ENCODE assay signal across 1 cellular context in the genomic region with DNA sequence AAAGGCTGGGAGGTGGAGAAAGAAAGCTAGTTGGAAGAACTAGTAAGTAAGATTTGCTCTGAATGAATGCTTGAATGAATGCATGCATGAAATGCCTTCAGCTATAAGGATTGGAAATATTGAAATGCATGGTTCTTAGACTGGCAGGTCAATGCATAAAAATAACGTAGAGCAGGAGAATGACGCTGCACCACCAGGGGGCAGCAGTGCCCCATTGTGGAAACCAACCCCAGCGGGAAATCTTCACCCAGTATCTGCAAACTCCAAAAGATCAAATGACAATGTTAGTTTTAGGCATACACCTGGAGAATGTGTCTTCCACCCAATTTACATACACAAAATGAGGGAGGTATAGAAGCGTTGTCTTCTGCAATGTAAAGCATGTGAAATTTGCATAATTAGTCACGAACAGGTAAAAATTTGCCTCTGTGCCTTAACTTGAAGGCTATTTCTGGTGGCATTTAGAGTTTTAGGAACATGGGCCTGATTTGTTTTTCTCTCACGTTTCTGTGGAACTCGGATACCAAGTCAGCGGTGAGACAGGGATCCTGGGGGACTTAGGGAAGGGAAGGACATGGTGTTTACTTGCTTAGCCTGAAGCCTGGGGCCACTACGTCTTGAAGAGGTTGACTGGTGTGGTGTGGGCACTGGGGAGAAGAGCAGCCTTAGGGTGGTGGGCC.
TF ChIP-seq lines count a peak whose summit lies in the region.

No MANE protein-coding gene starts in this region.

TF ChIP-seq in K562, 482 proteins besides CTCF, POLR2A, EP300 and RAD21 (continued from another document):
- TF ChIP-seq, protein P1, sequence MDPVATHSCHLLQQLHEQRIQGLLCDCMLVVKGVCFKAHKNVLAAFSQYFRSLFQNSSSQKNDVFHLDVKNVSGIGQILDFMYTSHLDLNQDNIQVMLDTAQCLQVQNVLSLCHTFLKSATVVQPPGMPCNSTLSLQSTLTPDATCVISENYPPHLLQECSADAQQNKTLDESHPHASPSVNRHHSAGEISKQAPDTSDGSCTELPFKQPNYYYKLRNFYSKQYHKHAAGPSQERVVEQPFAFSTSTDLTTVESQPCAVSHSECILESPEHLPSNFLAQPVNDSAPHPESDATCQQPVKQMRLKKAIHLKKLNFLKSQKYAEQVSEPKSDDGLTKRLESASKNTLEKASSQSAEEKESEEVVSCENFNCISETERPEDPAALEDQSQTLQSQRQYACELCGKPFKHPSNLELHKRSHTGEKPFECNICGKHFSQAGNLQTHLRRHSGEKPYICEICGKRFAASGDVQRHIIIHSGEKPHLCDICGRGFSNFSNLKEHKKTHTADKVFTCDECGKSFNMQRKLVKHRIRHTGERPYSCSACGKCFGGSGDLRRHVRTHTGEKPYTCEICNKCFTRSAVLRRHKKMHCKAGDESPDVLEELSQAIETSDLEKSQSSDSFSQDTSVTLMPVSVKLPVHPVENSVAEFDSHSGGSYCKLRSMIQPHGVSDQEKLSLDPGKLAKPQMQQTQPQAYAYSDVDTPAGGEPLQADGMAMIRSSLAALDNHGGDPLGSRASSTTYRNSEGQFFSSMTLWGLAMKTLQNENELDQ (CRISPR knock-in tag; IDR thresholded peaks at IDR 0.05; ENCODE audit: borderline replicate concordance): no peak
- TF ChIP-seq, protein P2, sequence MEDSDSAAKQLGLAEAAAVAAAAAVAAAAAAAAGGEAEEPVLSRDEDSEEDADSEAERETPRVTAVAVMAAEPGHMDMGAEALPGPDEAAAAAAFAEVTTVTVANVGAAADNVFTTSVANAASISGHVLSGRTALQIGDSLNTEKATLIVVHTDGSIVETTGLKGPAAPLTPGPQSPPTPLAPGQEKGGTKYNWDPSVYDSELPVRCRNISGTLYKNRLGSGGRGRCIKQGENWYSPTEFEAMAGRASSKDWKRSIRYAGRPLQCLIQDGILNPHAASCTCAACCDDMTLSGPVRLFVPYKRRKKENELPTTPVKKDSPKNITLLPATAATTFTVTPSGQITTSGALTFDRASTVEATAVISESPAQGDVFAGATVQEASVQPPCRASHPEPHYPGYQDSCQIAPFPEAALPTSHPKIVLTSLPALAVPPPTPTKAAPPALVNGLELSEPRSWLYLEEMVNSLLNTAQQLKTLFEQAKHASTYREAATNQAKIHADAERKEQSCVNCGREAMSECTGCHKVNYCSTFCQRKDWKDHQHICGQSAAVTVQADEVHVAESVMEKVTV (CRISPR knock-in tag; IDR thresholded peaks at IDR 0.05): peak; percentile 72
- TF ChIP-seq STAG1 (CRISPR knock-in tag; IDR thresholded peaks at IDR 0.05; ENCODE audit: borderline replicate concordance) (peak; percentile 73; the same call in 1 of the 2 replicates), RB1 (IDR thresholded peaks at IDR 0.05; ENCODE audit: low read depth) (peak; percentile 50), SMC3 (conservative IDR thresholded peaks at IDR 0.05; ENCODE audit: insufficient read depth, low read depth, low read length) (peak; percentile 85), KLF16 (IDR thresholded peaks at IDR 0.05) (0 out of 2 replicates have a peak, but pooled peaks have one; percentile 39), XRCC5 (IDR thresholded peaks at IDR 0.05; ENCODE audit: low read depth, low read length) (no peak), ATF7 (IDR thresholded peaks at IDR 0.05) (0 out of 2 replicates have a peak, but pooled peaks have one; percentile 14), JUND (IDR thresholded peaks at IDR 0.05; ENCODE audit: borderline replicate concordance, low read depth, low read length) (peak; percentile 44; the same call in 1 of the 2 replicates), JUND (tag; IDR thresholded peaks at IDR 0.05; ENCODE audit: borderline replicate concordance, low read depth, low read length) (no peak), CREB1 (IDR thresholded peaks at IDR 0.05) (0 out of 2 replicates have a peak, but pooled peaks have one; percentile 15), CREB1 (CRISPR knock-in tag; IDR thresholded peaks at IDR 0.05) (no peak)
- TF ChIP-seq, protein P3, sequence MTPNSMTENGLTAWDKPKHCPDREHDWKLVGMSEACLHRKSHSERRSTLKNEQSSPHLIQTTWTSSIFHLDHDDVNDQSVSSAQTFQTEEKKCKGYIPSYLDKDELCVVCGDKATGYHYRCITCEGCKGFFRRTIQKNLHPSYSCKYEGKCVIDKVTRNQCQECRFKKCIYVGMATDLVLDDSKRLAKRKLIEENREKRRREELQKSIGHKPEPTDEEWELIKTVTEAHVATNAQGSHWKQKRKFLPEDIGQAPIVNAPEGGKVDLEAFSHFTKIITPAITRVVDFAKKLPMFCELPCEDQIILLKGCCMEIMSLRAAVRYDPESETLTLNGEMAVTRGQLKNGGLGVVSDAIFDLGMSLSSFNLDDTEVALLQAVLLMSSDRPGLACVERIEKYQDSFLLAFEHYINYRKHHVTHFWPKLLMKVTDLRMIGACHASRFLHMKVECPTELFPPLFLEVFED (CRISPR knock-in tag; conservative IDR thresholded peaks at IDR 0.05): no peak
